Comparison of ENCODE assay signal across 22 cellular contexts in the genomic region with DNA sequence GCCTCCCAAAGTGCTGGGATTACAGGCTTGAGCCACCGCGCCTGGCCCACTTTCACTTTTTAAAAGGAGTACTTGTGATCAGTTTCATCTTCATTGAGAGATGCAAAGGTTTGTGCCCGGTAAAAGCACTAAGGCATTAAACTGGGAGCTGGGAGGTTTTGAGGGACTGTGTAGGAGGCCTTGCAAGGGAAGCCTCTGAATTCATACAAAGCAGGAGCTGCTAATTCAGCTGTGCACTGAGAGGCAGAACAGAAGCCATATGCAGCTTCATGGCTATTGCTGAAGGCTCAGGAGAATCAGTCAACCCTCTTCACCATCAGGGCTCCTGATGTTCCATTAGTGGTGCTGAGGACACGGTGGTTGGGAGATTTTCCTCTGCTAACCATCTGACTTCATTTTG.
"Had no signal": no experiment of that assay in that cellular context is flagged by ENCODE, and none has a peak within 500 bp of the region (broad histone marks: within the 10 kb centered on the region; RNA-seq: fewer than 3 reads in every experiment).

No MANE protein-coding gene starts in this region.

- H3K36me3 ChIP-seq: colonic mucosa, heart left ventricle, pancreas, prostate gland, spleen, vagina had no signal

- H3K27ac ChIP-seq: colonic mucosa, foreskin keratinocyte, heart left ventricle, pancreas, prostate gland, spleen, vagina had no signal

- FAIRE-seq: endothelial cell of umbilical vein, pancreas had no signal

- H3K9me3 ChIP-seq: colonic mucosa, heart left ventricle, mucosa of descending colon, pancreas, prostate gland, spleen, vagina had no signal

- H3K27me3 ChIP-seq: colonic mucosa, foreskin keratinocyte, heart left ventricle, pancreas, spleen, vagina had no signal

- H3K4me3 ChIP-seq: colonic mucosa, heart left ventricle, mucosa of descending colon, pancreas, prostate gland, spleen, vagina had no signal

- H3K4me1 ChIP-seq: colonic mucosa, foreskin keratinocyte, heart left ventricle, pancreas, prostate gland, vagina had no signal

- ATAC-seq: foreskin keratinocyte; heart left ventricle; left colon; mucosa of descending colon; naive thymus-derived CD8-positive, alpha-beta T cell; sciatic nerve; stimulated activated memory B cell treated with anti-CD40 and anti-IgM and Interleukin-4, amounts not matched to agents 10 μg/mL and 1 μg/mL and 100 μg/mL, for 72 hours had no signal

- DNase-seq: colonic mucosa; dermis blood vessel endothelial cell; endodermal cell; erythroblast; foreskin keratinocyte; heart left ventricle; hippocampal formation; left colon; mammary epithelial cell; mucosa of descending colon; naive thymus-derived CD8-positive, alpha-beta T cell; pancreas; retina; spleen; stimulated activated CD4-positive, alpha-beta T cell treated with anti-CD3 and anti-CD28 coated beads, Interleukin-15, amount 100 ng/mL, for 24 hours; stimulated activated CD4-positive, alpha-beta T cell treated with anti-CD3 and anti-CD28 coated beads, Interleukin-1b, Interleukin-23, amount 100 ng/mL, for 48 hours; stimulated activated CD4-positive, alpha-beta T cell treated with anti-CD3 and anti-CD28 coated beads, Interleukin-4, amount 100 ng/mL, for 24 hours had no signal
